ENCODE assay signal across 8 cellular contexts in genomic region chr11:67374571-67375276, GRCh38. TPM values are rescaled to one million over a fixed set of nuclear protein-coding genes. Genes with fewer than 3 reads are reported as not detected.
DNase-seq lines count a peak whose midpoint lies in the region; ATAC-seq and TF ChIP-seq lines count a peak whose summit lies in the region.

No MANE protein-coding gene starts in this region.

- DNase-seq in BJ (ENCODE audit: low read depth), result no peak
- no peak for DNase-seq in natural killer cell treated with Interleukin-12 subunit alpha and Interleukin-12 subunit beta and Interleukin-15 and Interleukin-18, amount 100 ng/mL, for 72 hours (ENCODE audit: low spot score)
- DNase-seq in adrenal gland, result no peak
- DNase-seq in GM13977 (ENCODE audit: low spot score), result no peak

- H3K27me3 Mint-ChIP-seq in dendritic cell treated with granulocyte-macrophage colony-stimulating factor and Interleukin-4, amounts not matched to agents 40 ng/mL and 50 ng/mL, for 4 days, result peaks cover 28% of the 10 kb centered on the region
- peaks cover 14 to 16% of the 10 kb centered on the region in 2 donors for H3K27me3 Mint-ChIP-seq in natural killer cell treated with Interleukin-12 subunit alpha and Interleukin-12 subunit beta and Interleukin-15 and Interleukin-18, amount 100 ng/mL, for 72 hours

- no peak for TF ChIP-seq EP300 in Ishikawa (IDR thresholded peaks at IDR 0.05; ENCODE audit: borderline replicate concordance)

- TF ChIP-seq CTCF in BJ (IDR thresholded peaks at IDR 0.05; ENCODE audit: insufficient read depth, low read depth, low read length) (no peak), adrenal gland (IDR thresholded peaks at IDR 0.05) (no peak), GM13977 (IDR thresholded peaks at IDR 0.05; ENCODE audit: extremely low read depth, insufficient read depth, missing control alignments) (no peak)

- H3K36me3 ChIP-seq in BJ (ENCODE audit: control insufficient read depth, insufficient read depth, low read length) (peaks cover 2% of the 10 kb centered on the region), adrenal gland (replicated peaks in 1 of 2) (no peaks in the 10 kb centered on the region)

- no peaks in the 10 kb centered on the region for H3K36me3 Mint-ChIP-seq in dendritic cell treated with granulocyte-macrophage colony-stimulating factor and Interleukin-4, amounts not matched to agents 40 ng/mL and 50 ng/mL, for 4 days (ENCODE audit: low read depth)
- H3K36me3 Mint-ChIP-seq in natural killer cell treated with Interleukin-12 subunit alpha and Interleukin-12 subunit beta and Interleukin-15 and Interleukin-18, amount 100 ng/mL, for 72 hours, result no peaks in the 10 kb centered on the region

- no peak for TF ChIP-seq RAD21 in Ishikawa (IDR thresholded peaks at IDR 0.05; ENCODE audit: low read depth)

- H3K4me1 Mint-ChIP-seq in dendritic cell treated with granulocyte-macrophage colony-stimulating factor and Interleukin-4, amounts not matched to agents 40 ng/mL and 50 ng/mL, for 4 days (ENCODE audit: low read depth), result peaks cover 66% of the 10 kb centered on the region
- peaks cover 22 to 31% of the 10 kb centered on the region in 2 donors for H3K4me1 Mint-ChIP-seq in natural killer cell treated with Interleukin-12 subunit alpha and Interleukin-12 subunit beta and Interleukin-15 and Interleukin-18, amount 100 ng/mL, for 72 hours (ENCODE audit: low read depth in 2 of 2)

- no peaks in the 10 kb centered on the region for H3K9me3 Mint-ChIP-seq in dendritic cell treated with granulocyte-macrophage colony-stimulating factor and Interleukin-4, amounts not matched to agents 40 ng/mL and 50 ng/mL, for 4 days
- no peaks in the 10 kb centered on the region for H3K9me3 Mint-ChIP-seq in natural killer cell treated with Interleukin-12 subunit alpha and Interleukin-12 subunit beta and Interleukin-15 and Interleukin-18, amount 100 ng/mL, for 72 hours

- no peaks in the 10 kb centered on the region for H3K9me3 ChIP-seq in adrenal gland (replicated peaks in 1 of 3)

- intact Hi-C loops in dendritic cell treated with granulocyte-macrophage colony-stimulating factor and Interleukin-4, amounts not matched to agents 40 ng/mL and 50 ng/mL, for 4 days (cut with micrococcal nuclease), result no loop called here
- intact Hi-C loops in adrenal gland (cut with DNase I), result no loop called here

- H3K4me3 ChIP-seq in BJ (ENCODE audit: low read depth, low read length) (peak overlapping the region; percentile 20), adrenal gland (peak overlapping the region in 1 of 4 donors; percentile 94)

- CTCF ChIA-PET in BJ (lab: Yijun Ruan, JAX), result interaction anchor here (1.1 to 24.6 kb wide), 6 partner anchors 7 to 57 kb away, joined by 3 to 892 read pairs (median 40); partner anchors contain the start of genes POLD4 and PPP1CA

- peaks cover 18 to 29% of the 10 kb centered on the region in 2 donors for H3K4me1 ChIP-seq in adrenal gland (replicated peaks in 1 of 2)

- TF ChIP-seq POLR2A in adrenal gland (IDR thresholded peaks at IDR 0.05), result no peak

- no peak for ATAC-seq in natural killer cell treated with Interleukin-12 subunit alpha and Interleukin-12 subunit beta and Interleukin-15 and Interleukin-18, amount 100 ng/mL, for 72 hours
- ATAC-seq in HG03139 (IDR thresholded peaks at IDR 0.05; ENCODE audit: unreplicated experiment), result no peak
- no peak for ATAC-seq in HG03521 (IDR thresholded peaks at IDR 0.05; ENCODE audit: unreplicated experiment)

- peak overlapping the region; percentile 74 for H3K27ac Mint-ChIP-seq in dendritic cell treated with granulocyte-macrophage colony-stimulating factor and Interleukin-4, amounts not matched to agents 40 ng/mL and 50 ng/mL, for 4 days
- H3K27ac Mint-ChIP-seq in natural killer cell treated with Interleukin-12 subunit alpha and Interleukin-12 subunit beta and Interleukin-15 and Interleukin-18, amount 100 ng/mL, for 72 hours, result peak overlapping the region; percentile 60 to 84

- peak overlapping the region in 2 of 5 donors; percentile 79 to 88 for H3K27ac ChIP-seq in adrenal gland

- POLR2A ChIA-PET in BJ (lab: Charles Lee), result interaction anchor here (0.6 to 1.5 kb wide), 4 partner anchors 21 to 179 kb away, joined by 5 to 23 read pairs (median 12); partner anchors contain the start of gene PPP1CA

- in situ Hi-C loops in GM13977 (cut with MboI; ENCODE audit: low pct_unique_long_range_greater_than_20kb, low sequenced_read_pairs, unreplicated experiment), result no loop called here

- H3K27me3 ChIP-seq in BJ (ENCODE audit: control insufficient read depth, insufficient read depth, low read length), result no peaks in the 10 kb centered on the region
- no peaks in the 10 kb centered on the region for H3K27me3 ChIP-seq in adrenal gland

- WGBS in adrenal gland, 4 donors, result 27 to 32% (median 31%) methylated on average over 3 to 9 of the region's 9 CpGs

- peak overlapping the region; percentile 75 for H3K4me3 Mint-ChIP-seq in dendritic cell treated with granulocyte-macrophage colony-stimulating factor and Interleukin-4, amounts not matched to agents 40 ng/mL and 50 ng/mL, for 4 days
- H3K4me3 Mint-ChIP-seq in natural killer cell treated with Interleukin-12 subunit alpha and Interleukin-12 subunit beta and Interleukin-15 and Interleukin-18, amount 100 ng/mL, for 72 hours, result peak overlapping the region; percentile 87

TF ChIP-seq in Ishikawa, 13 proteins besides CTCF, POLR2A, EP300 and RAD21 (continues in another document):
- no peak for TF ChIP-seq CEBPB (IDR thresholded peaks at IDR 0.05)
- no peak for TF ChIP-seq TAF1 (IDR thresholded peaks at IDR 0.05; ENCODE audit: low read depth)
- no peak for TF ChIP-seq USF1 (IDR thresholded peaks at IDR 0.05)
- TF ChIP-seq TEAD4 (IDR thresholded peaks at IDR 0.05), result no peak
- peak; percentile 73 for TF ChIP-seq ZBTB7A (IDR thresholded peaks at IDR 0.05; ENCODE audit: low read depth)
- no peak for TF ChIP-seq MAX (IDR thresholded peaks at IDR 0.05)
- no peak for TF ChIP-seq NFIC (IDR thresholded peaks at IDR 0.05)
- TF ChIP-seq YY1 (IDR thresholded peaks at IDR 0.05; ENCODE audit: low read depth), result 0 out of 2 replicates have a peak, but pooled peaks have one; percentile 1
- TF ChIP-seq TCF12 (IDR thresholded peaks at IDR 0.05; ENCODE audit: low read depth), result no peak
- TF ChIP-seq EGR1 (IDR thresholded peaks at IDR 0.05), result no peak
- no peak for TF ChIP-seq FOXM1 (IDR thresholded peaks at IDR 0.05; ENCODE audit: borderline replicate concordance, low read depth)

RNA-seq across cellular contexts. Expression of gene CLCF1, which starts 1.3 kb away (rescaled TPM):
- polyA plus RNA-seq in BJ (2011; rRNA removed) (13.9 and 21.3 TPM in 2 replicates), adrenal gland (10 to 100 TPM in 1 of 3 donors, 1 to 10 TPM in 2; 2.8 to 16.1 (median 5.6) TPM)
- 9.8 and 11.6 TPM in 2 replicates for polyA minus RNA-seq in BJ (2011; rRNA and poly(A)+ RNA removed)
- 1 to 10 TPM; 1.4 to 3.3 TPM for total RNA-seq in natural killer cell treated with Interleukin-12 subunit alpha and Interleukin-12 subunit beta and Interleukin-15 and Interleukin-18, amount 100 ng/mL, for 72 hours
- 10 to 100 TPM in 1 of 8 donors, 1 to 10 TPM in 5, under 1 TPM in 2; 0.69 to 11.7 (median 3.1) TPM for total RNA-seq in adrenal gland

RNA-seq across cellular contexts. Expression of gene RAD9A, which starts 17.1 kb away (rescaled TPM):
- polyA plus RNA-seq in BJ (2011; rRNA removed) (5.9 and 10.7 TPM in 2 replicates), adrenal gland (10 to 100 TPM in 2 of 3 donors, 1 to 10 TPM in 1; 5.4 to 57.7 (median 36.2) TPM)
- polyA minus RNA-seq in BJ (2011; rRNA and poly(A)+ RNA removed), result 1.9 and 2.5 TPM in 2 replicates
- total RNA-seq in natural killer cell treated with Interleukin-12 subunit alpha and Interleukin-12 subunit beta and Interleukin-15 and Interleukin-18, amount 100 ng/mL, for 72 hours, result 10 to 100 TPM; 25.9 to 47.8 TPM
- total RNA-seq in adrenal gland, result 10 to 100 TPM in 7 of 8 donors, 1 to 10 TPM in 1; 9.1 to 29.0 (median 15.0) TPM

RNA-seq across cellular contexts. Expression of gene POLD4, which starts 21.4 kb away (rescaled TPM):
- polyA plus RNA-seq in BJ (2011; rRNA removed) (95.6 and 119 TPM in 2 replicates), adrenal gland (100 to 1,000 TPM in 2 of 3 donors, 10 to 100 TPM in 1; 13.0 to 130 (median 110) TPM)
- polyA minus RNA-seq in BJ (2011; rRNA and poly(A)+ RNA removed), result 14.4 and 21.1 TPM in 2 replicates
- total RNA-seq in natural killer cell treated with Interleukin-12 subunit alpha and Interleukin-12 subunit beta and Interleukin-15 and Interleukin-18, amount 100 ng/mL, for 72 hours, result 10 to 100 TPM; 25.7 to 46.4 TPM
- total RNA-seq in adrenal gland, result 100 to 1,000 TPM in 4 of 8 donors, 10 to 100 TPM in 4; 60.5 to 166 (median 95.6) TPM

RNA-seq across cellular contexts. Expression of gene PPP1CA, which starts 26.9 kb away (rescaled TPM):
- polyA plus RNA-seq in BJ (2011; rRNA removed), result 146 and 233 TPM in 2 replicates
- 104 and 141 TPM in 2 replicates for polyA minus RNA-seq in BJ (2011; rRNA and poly(A)+ RNA removed)
- 100 to 1,000 TPM; 317 to 378 TPM for total RNA-seq in natural killer cell treated with Interleukin-12 subunit alpha and Interleukin-12 subunit beta and Interleukin-15 and Interleukin-18, amount 100 ng/mL, for 72 hours
- 100 to 1,000 TPM; 126 to 289 (median 161) TPM for total RNA-seq in adrenal gland
- polyA plus RNA-seq in adrenal gland, result 100 to 1,000 TPM; 105 to 140 (median 116) TPM

RNA-seq across cellular contexts. Expression of gene TBC1D10C, which starts 29.2 kb away (rescaled TPM):
- polyA plus RNA-seq in BJ (2011; rRNA removed), result not detected in 2 replicates
- polyA minus RNA-seq in BJ (2011; rRNA and poly(A)+ RNA removed), result not detected in 2 replicates
- total RNA-seq in natural killer cell treated with Interleukin-12 subunit alpha and Interleukin-12 subunit beta and Interleukin-15 and Interleukin-18, amount 100 ng/mL, for 72 hours, result 10 to 100 TPM; 79.5 to 88.8 TPM
- total RNA-seq in adrenal gland, result 1 to 10 TPM in 6 of 8 donors, under 1 TPM in 1, not detected in 1; 0.49 to 9.1 (median 3.7) TPM
- 10 to 100 TPM in 1 of 3 donors, 1 to 10 TPM in 1, under 1 TPM in 1; 0.35 to 16.5 (median 4.6) TPM for polyA plus RNA-seq in adrenal gland
